Comparison of ENCODE assay signal across 1 cellular context in the genomic region with DNA sequence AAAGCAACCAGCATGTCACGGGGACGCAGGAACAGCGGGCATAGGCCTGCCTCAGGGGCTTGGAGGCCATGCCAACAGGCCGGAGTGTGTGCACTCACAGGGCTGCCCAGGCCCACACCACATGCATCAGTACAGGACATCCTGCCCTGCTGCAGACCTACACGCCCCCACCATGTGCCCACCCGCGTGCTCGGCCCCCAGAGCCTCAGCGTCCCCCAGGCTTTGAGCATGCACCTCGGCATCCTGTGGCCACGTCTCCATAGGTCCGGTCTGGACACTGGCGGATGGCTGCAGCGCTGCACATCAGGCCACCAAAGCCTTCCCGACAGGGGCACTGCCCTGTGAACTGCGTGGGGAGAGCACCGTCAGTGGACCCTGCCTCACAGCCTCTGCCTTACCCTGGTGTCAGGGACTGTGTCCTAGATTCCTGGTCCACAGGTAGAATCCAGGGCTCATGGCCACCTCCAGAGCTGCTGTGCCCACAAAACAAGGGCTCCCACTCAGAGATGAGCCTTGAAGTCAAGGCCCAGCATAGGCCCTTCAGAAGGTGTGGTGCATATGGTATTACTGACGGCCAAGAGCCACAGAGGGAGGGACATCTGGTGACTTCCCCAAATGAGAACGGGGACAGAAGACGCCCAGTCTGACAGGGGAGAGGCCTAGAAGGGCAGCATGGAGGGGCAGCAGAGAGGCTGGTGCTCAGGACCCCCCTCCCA.
TF ChIP-seq lines count a peak whose summit lies in the region.

No MANE protein-coding gene starts in this region.

TF ChIP-seq in H1, 55 proteins besides CTCF, POLR2A, EP300 and RAD21:
- TF ChIP-seq HDAC6 (IDR thresholded peaks at IDR 0.05; ENCODE audit: low read depth, low read length), result no peak
- no peak for TF ChIP-seq PHF8 (conservative IDR thresholded peaks at IDR 0.05; ENCODE audit: low read depth, low read length)
- no peak for TF ChIP-seq BRCA1 (IDR thresholded peaks at IDR 0.05; ENCODE audit: low read depth, low read length)
- TF ChIP-seq SP4 (IDR thresholded peaks at IDR 0.05; ENCODE audit: low read length), result no peak
- TF ChIP-seq, protein P1, sequence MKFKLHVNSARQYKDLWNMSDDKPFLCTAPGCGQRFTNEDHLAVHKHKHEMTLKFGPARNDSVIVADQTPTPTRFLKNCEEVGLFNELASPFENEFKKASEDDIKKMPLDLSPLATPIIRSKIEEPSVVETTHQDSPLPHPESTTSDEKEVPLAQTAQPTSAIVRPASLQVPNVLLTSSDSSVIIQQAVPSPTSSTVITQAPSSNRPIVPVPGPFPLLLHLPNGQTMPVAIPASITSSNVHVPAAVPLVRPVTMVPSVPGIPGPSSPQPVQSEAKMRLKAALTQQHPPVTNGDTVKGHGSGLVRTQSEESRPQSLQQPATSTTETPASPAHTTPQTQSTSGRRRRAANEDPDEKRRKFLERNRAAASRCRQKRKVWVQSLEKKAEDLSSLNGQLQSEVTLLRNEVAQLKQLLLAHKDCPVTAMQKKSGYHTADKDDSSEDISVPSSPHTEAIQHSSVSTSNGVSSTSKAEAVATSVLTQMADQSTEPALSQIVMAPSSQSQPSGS (IDR thresholded peaks at IDR 0.05; ENCODE audit: low read length), result no peak
- TF ChIP-seq RNF2 (IDR thresholded peaks at IDR 0.05; ENCODE audit: borderline replicate concordance, low read depth, low read length, missing control alignments, poor library complexity, severe bottlenecking), result no peak
- TF ChIP-seq JUND (IDR thresholded peaks at IDR 0.05; ENCODE audit: low read length), result no peak
- no peak for TF ChIP-seq TAF7 (optimal IDR thresholded peaks at IDR 0.05; ENCODE audit: borderline replicate concordance, low read depth, low read length)
- TF ChIP-seq HDAC2 (IDR thresholded peaks at IDR 0.05; ENCODE audit: borderline replicate concordance in 1 of 2, low read depth in 2 of 2, low read length in 2 of 2), result no peak
- TF ChIP-seq, protein P2, sequence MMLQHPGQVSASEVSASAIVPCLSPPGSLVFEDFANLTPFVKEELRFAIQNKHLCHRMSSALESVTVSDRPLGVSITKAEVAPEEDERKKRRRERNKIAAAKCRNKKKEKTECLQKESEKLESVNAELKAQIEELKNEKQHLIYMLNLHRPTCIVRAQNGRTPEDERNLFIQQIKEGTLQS (IDR thresholded peaks at IDR 0.05; ENCODE audit: insufficient read depth, low read depth, low read length), result no peak
- TF ChIP-seq SUZ12 (IDR thresholded peaks at IDR 0.05; ENCODE audit: low read length), result no peak
- TF ChIP-seq NRF1 (IDR thresholded peaks at IDR 0.05; ENCODE audit: low read depth, low read length), result no peak
- no peak for TF ChIP-seq CBX5 (IDR thresholded peaks at IDR 0.05; ENCODE audit: low read depth, low read length)
- TF ChIP-seq, protein P3, sequence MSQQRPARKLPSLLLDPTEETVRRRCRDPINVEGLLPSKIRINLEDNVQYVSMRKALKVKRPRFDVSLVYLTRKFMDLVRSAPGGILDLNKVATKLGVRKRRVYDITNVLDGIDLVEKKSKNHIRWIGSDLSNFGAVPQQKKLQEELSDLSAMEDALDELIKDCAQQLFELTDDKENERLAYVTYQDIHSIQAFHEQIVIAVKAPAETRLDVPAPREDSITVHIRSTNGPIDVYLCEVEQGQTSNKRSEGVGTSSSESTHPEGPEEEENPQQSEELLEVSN (IDR thresholded peaks at IDR 0.05), result no peak
- TF ChIP-seq RFX5 (IDR thresholded peaks at IDR 0.05; ENCODE audit: borderline replicate concordance, low read depth, low read length), result no peak
- TF ChIP-seq GTF2F1 (IDR thresholded peaks at IDR 0.05; ENCODE audit: borderline replicate concordance, low read depth, low read length), result no peak
- no peak for TF ChIP-seq TBP (IDR thresholded peaks at IDR 0.05; ENCODE audit: low read depth, low read length)
- TF ChIP-seq TAF1 (IDR thresholded peaks at IDR 0.05; ENCODE audit: low read depth, low read length), result no peak
- no peak for TF ChIP-seq CHD2 (IDR thresholded peaks at IDR 0.05; ENCODE audit: low read length)
